8 cellular contexts compared by ENCODE assay signal in the genomic region with DNA sequence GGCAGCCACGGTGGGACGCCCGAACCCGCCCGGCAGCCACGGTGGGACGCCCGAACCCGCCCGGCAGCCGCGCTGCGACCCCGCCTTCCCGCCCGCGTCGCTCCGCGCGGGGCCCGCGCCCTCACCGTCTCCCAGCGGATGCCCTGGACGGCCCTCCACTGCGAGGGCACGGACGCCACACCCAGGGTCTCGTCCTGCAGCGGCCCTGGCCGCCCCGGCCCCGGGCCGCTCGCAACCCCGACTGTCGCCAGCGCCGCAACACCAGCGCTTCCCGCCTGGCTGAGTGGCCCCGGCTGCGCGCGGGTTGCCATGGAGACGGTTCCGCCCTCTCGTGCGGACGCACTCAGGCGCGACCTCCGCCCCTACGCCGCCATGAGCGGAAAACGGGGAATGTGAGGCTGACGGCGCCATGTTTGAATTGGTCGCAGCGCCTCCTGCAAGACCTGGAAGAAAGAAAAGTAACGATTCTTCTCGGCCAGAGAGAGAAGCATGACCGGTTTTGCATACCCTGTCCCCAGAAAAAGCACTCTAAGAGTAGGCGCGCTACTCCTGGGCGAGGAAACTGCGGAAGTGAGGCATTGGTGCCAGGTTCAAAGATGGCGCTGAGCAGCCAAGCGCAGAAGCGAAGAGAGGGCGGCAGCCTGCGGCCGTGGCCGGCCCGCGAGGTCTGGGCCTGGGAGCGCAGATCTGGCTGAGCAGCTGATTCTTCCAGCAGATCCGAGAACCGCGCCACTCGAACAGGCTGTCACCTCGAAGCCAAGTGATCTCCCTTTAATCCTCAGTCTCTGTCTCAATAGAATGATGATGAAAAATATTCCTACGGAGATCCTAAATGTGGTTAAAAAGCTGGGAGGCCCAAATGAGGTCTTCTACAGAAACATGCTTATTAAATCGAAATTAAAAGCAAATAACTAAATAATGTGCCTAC. TPM values are rescaled to one million over a fixed set of nuclear protein-coding genes. Genes with fewer than 3 reads are reported as not detected.
DNase-seq lines count a peak whose midpoint lies in the region; ATAC-seq and TF ChIP-seq lines count a peak whose summit lies in the region.

A gene (minus strand): TSS at position 432 of the 928 bp plus-strand sequence. CDS start 121 bp downstream, at position 311.

- H3K18ac ChIP-seq in H9 (ENCODE audit: insufficient read length, low read depth, low read length) = peak within 1 kb of the TSS; percentile 100

- H3K4ac ChIP-seq in H9 (ENCODE audit: low read depth, low read length) = no peak within 1 kb of the TSS

- H3K27me3 Mint-ChIP-seq in H9 (ENCODE audit: low read depth) (no peaks in the 10 kb centered on the region), neural progenitor cell (ENCODE audit: insufficient read depth, low read depth) (peaks cover 4% of the 10 kb centered on the region)

- H3F3A ChIP-seq in MM.1S (ENCODE audit: insufficient read depth, low read length) = peaks cover 8% of the 10 kb centered on the region; the same call in 1 of the 2 replicates
- peaks cover 15% of the 10 kb centered on the region for H3F3A ChIP-seq in neural progenitor cell (ENCODE audit: low read depth)

- H2AFZ ChIP-seq in H9 (ENCODE audit: low read length) (peak within 1 kb of the TSS; percentile 89), MM.1S (ENCODE audit: low read length) (peak within 1 kb of the TSS; percentile 82), neural progenitor cell (replicated peaks) (peak within 1 kb of the TSS; percentile 85)

- H3K23me2 ChIP-seq in H9 (ENCODE audit: insufficient read length, low read depth, low read length, poor library complexity, severe bottlenecking) = no peaks in the 10 kb centered on the region

- peak within 1 kb of the TSS; percentile 89 for H4K8ac ChIP-seq in H9 (replicated peaks; ENCODE audit: insufficient read length, low read depth, low read length)

- H3K4me1 Mint-ChIP-seq in H9 (peaks cover 3 to 10% of the 10 kb centered on the region in 2 experiments; a peak in 2 of 4 replicates), neural progenitor cell (peaks cover 13% of the 10 kb centered on the region)

- TF ChIP-seq CTCF in H9 (conservative IDR thresholded peaks at IDR 0.05) (no peak), MM.1S (IDR thresholded peaks at IDR 0.05; ENCODE audit: low read length) (no peak), foreskin keratinocyte (conservative IDR thresholded peaks at IDR 0.05) (no peak), neural progenitor cell (IDR thresholded peaks at IDR 0.05) (peak; percentile 9)

- peak within 1 kb of the TSS; percentile 93 for H2BK5ac ChIP-seq in H9 (ENCODE audit: insufficient read length, low read length)

- H3K9ac ChIP-seq in H9 (ENCODE audit: extremely low read depth, insufficient read length, low read length) (peak within 1 kb of the TSS; percentile 98), MM.1S (ENCODE audit: low read length) (peak within 1 kb of the TSS; percentile 97), neural progenitor cell (peak within 1 kb of the TSS; percentile 92), stomach smooth muscle (ENCODE audit: low read length in 2 of 2) (peak within 1 kb of the TSS; percentile 76 to 98)

- peak within 1 kb of the TSS; percentile 98 for H2BK120ac ChIP-seq in H9 (ENCODE audit: low read depth, low read length, poor library complexity, severe bottlenecking)

- no peaks in the 10 kb centered on the region for H3K9me2 ChIP-seq in MM.1S (replicated peaks; ENCODE audit: insufficient read depth, low read length)

- peak within 1 kb of the TSS; percentile 97 for H3K56ac ChIP-seq in H9 (ENCODE audit: insufficient read length, low read depth, low read length)

- peak within 1 kb of the TSS; percentile 88 for H3K27ac ChIP-seq in H9 (ENCODE audit: insufficient read length, low read depth, low read length)
- H3K27ac ChIP-seq in MM.1S (ENCODE audit: low read length) = peak within 1 kb of the TSS; percentile 96
- H3K27ac ChIP-seq in foreskin keratinocyte = peak within 1 kb of the TSS; percentile 100
- peak within 1 kb of the TSS; percentile 99 for H3K27ac ChIP-seq in neural progenitor cell
- H3K27ac ChIP-seq in stomach smooth muscle (ENCODE audit: low read length) = peak within 1 kb of the TSS; percentile 99

- peaks cover 7 to 13% (median 12%) of the 10 kb centered on the region in 3 experiments; a peak in 6 of 7 replicates for H3K36me3 Mint-ChIP-seq in H9 (ENCODE audit: insufficient read depth in 1 of 3, low read depth in 3 of 3)
- H3K36me3 Mint-ChIP-seq in neural progenitor cell = peaks cover 11% of the 10 kb centered on the region

- H4K5ac ChIP-seq in H9 (ENCODE audit: insufficient read length, low read depth, low read length) = peak within 1 kb of the TSS; percentile 91

- H3K4me2 ChIP-seq in H9 (ENCODE audit: insufficient read depth, insufficient read length, low read length) = peak within 1 kb of the TSS; percentile 44
- H3K4me2 ChIP-seq in MM.1S (ENCODE audit: low read depth, low read length) = peak within 1 kb of the TSS; percentile 92
- peak within 1 kb of the TSS; percentile 71 for H3K4me2 ChIP-seq in neural progenitor cell

- no peak within 1 kb of the TSS for H2BK20ac ChIP-seq in H9 (ENCODE audit: low read depth, low read length, poor library complexity, severe bottlenecking)

- H3K27ac Mint-ChIP-seq in H9 (peak within 1 kb of the TSS; percentile 100), neural progenitor cell (peak within 1 kb of the TSS; percentile 100)

- H3K9me3 Mint-ChIP-seq in H9 (no peaks in the 10 kb centered on the region), neural progenitor cell (no peaks in the 10 kb centered on the region)

- no peak within 1 kb of the TSS for H2BK15ac ChIP-seq in H9 (ENCODE audit: low read depth, low read length)

- H2BK12ac ChIP-seq in H9 (ENCODE audit: insufficient read length, low read depth, low read length) = no peak within 1 kb of the TSS

- H3K79me1 ChIP-seq in H9 (ENCODE audit: insufficient read depth, low read depth, low read length, poor library complexity, severe bottlenecking) = no peaks in the 10 kb centered on the region

- H2AK5ac ChIP-seq in H9 (ENCODE audit: insufficient read length, low read length) = no peak within 1 kb of the TSS

- peak within 1 kb of the TSS; percentile 98 for H3T11ph ChIP-seq in H9 (ENCODE audit: low read length)

- no CpG with 5 or more reads among the region's 86 CpGs for WGBS in H9 (ENCODE audit: extremely low coverage, insufficient read length, low lambda C conversion rate)

- H3K4me3 ChIP-seq in MM.1S (ENCODE audit: low read length) (peak within 1 kb of the TSS; percentile 77), neural progenitor cell (peak within 1 kb of the TSS; percentile 70), stomach smooth muscle (ENCODE audit: low read length in 2 of 2) (peak within 1 kb of the TSS; percentile 62 to 85)

- H3K4me3 Mint-ChIP-seq in H9 (peak within 1 kb of the TSS; percentile 79 to 90), neural progenitor cell (peak within 1 kb of the TSS; percentile 91)

- no peak within 1 kb of the TSS for H4K91ac ChIP-seq in H9 (ENCODE audit: insufficient read length, low read depth, low read length)

- H3K36me3 ChIP-seq in MM.1S (replicated peaks; ENCODE audit: insufficient read depth, low read length) (no peaks in the 10 kb centered on the region), neural progenitor cell (no peaks in the 10 kb centered on the region), stomach smooth muscle (ENCODE audit: control insufficient read depth in 2 of 2, insufficient read depth in 2 of 2, low read length in 2 of 2) (no peaks in the 10 kb centered on the region)

- H3K9me3 ChIP-seq in H9 (ENCODE audit: control insufficient read depth, low read depth, low read length) (no peaks in the 10 kb centered on the region), MM.1S (replicated peaks; ENCODE audit: insufficient read depth, low read length) (no peaks in the 10 kb centered on the region), neural progenitor cell (ENCODE audit: low read depth) (no peaks in the 10 kb centered on the region), stomach smooth muscle (ENCODE audit: control insufficient read depth in 2 of 2, low read length in 2 of 2) (no peaks in the 10 kb centered on the region)

- peak; percentile 85 for ATAC-seq in foreskin keratinocyte

- H3K79me2 ChIP-seq in H9 (ENCODE audit: insufficient read depth, low read length) (no peaks in the 10 kb centered on the region), MM.1S (ENCODE audit: low read length) (peaks cover 16% of the 10 kb centered on the region), neural progenitor cell (ENCODE audit: low read depth) (peaks cover 44% of the 10 kb centered on the region)

- no peaks in the 10 kb centered on the region for H3K4me1 ChIP-seq in H9 (ENCODE audit: insufficient read depth, low read length)
- peaks cover 3% of the 10 kb centered on the region; the same call in 1 of the 2 replicates for H3K4me1 ChIP-seq in MM.1S (ENCODE audit: low read length)
- H3K4me1 ChIP-seq in foreskin keratinocyte = peaks cover 4% of the 10 kb centered on the region
- peaks cover 3% of the 10 kb centered on the region for H3K4me1 ChIP-seq in neural progenitor cell
- peaks cover 3% of the 10 kb centered on the region for H3K4me1 ChIP-seq in stomach smooth muscle (ENCODE audit: control insufficient read depth, insufficient read depth, low read length)

- H3K27me3 ChIP-seq in H9 (ENCODE audit: insufficient read depth, low read length) (no peaks in the 10 kb centered on the region), MM.1S (replicated peaks; ENCODE audit: insufficient read depth, low read length) (no peaks in the 10 kb centered on the region), foreskin keratinocyte (no peaks in the 10 kb centered on the region), neural progenitor cell (no peaks in the 10 kb centered on the region), stomach smooth muscle (ENCODE audit: control insufficient read depth in 1 of 2, insufficient read depth in 2 of 2, low read length in 2 of 2) (no peaks in the 10 kb centered on the region)

- peak within 1 kb of the TSS; percentile 100 for H3K14ac ChIP-seq in H9 (ENCODE audit: insufficient read depth, low read length)

- DNase-seq in ELR (ENCODE audit: low read depth) = peak; percentile 96
- DNase-seq in H9 = peak; percentile 95
- DNase-seq in MM.1S = peak; percentile 96
- peak; percentile 81 for DNase-seq in SIG-M5 treated with dmso at 0.1 percent for 504 hours (lab: John Stamatoyannopoulos, UW; ENCODE audit: unreplicated experiment)
- peak; percentile 96 for DNase-seq in activated gamma-delta T cell treated with Interleukin-2 at 50 U/mL for 16 hours
- DNase-seq in foreskin keratinocyte = peak; percentile 71 to 86
- DNase-seq in neural progenitor cell (ENCODE audit: low spot score) = peak; percentile 99

- no peaks in the 10 kb centered on the region for H4K20me1 ChIP-seq in H9 (ENCODE audit: control insufficient read depth, insufficient read depth, insufficient read length)
- no peaks in the 10 kb centered on the region for H4K20me1 ChIP-seq in MM.1S (ENCODE audit: insufficient read depth, low read length)
- H4K20me1 ChIP-seq in neural progenitor cell (ENCODE audit: low read depth) = no peaks in the 10 kb centered on the region

- no peak within 1 kb of the TSS for H3K23ac ChIP-seq in H9 (ENCODE audit: insufficient read length, low read depth, low read length)

RNA-seq across cellular contexts. Expression of the gene that starts here (rescaled TPM):
- total RNA-seq in H9 (2021) (58.6 and 62.2 TPM in 2 replicates), foreskin keratinocyte (66.6 and 77.3 TPM in 2 replicates), neural progenitor cell (ENCODE audit: low replicate concordance) (45.9 and 141 TPM in 2 replicates)
- polyA plus RNA-seq in foreskin keratinocyte = 84.8 and 92.9 TPM in 2 replicates

Comparison
In these comparisons a context has a peak if more than half of its experiments do, and no peak if none do; other contexts are left out.
1. Peak in every context shown above with its lines: DNase-seq, ATAC-seq, H3K4me3 ChIP-seq and H3K27ac ChIP-seq.